In genomic region chr1:14095001-14095400, GRCh38 we compare ENCODE assay signal across 9 cellular contexts.
DNase-seq lines count a peak whose midpoint lies in the region; ATAC-seq, FAIRE-seq and TF ChIP-seq lines count a peak whose summit lies in the region.
"Had no signal": no experiment of that assay in that cellular context is flagged by ENCODE, and none has a peak within 500 bp of the region (broad histone marks: within the 10 kb centered on the region; RNA-seq: fewer than 3 reads in every experiment).

No MANE protein-coding gene starts in this region.

- no peak overlapping the region for H3K18ac ChIP-seq in IMR-90 (ENCODE audit: low read depth, low read length)

- H3K9me3 ChIP-seq in IMR-90 (ENCODE audit: control insufficient read depth, insufficient read depth, low read length) = peaks cover 6% of the 10 kb centered on the region; the same call in 1 of the 2 replicates
- H3K9me3 ChIP-seq in CD4-positive, alpha-beta memory T cell (ENCODE audit: control insufficient read depth in 1 of 2, low read length in 2 of 2) = no peaks in the 10 kb centered on the region

- no peak for TF ChIP-seq POLR2A in IMR-90 (IDR thresholded peaks at IDR 0.05; ENCODE audit: low read depth, low read length)
- TF ChIP-seq POLR2A in GM12892 (IDR thresholded peaks at IDR 0.05; ENCODE audit: low read depth, low read length) = no peak

- no peaks in the 10 kb centered on the region for H4K20me1 ChIP-seq in IMR-90 (ENCODE audit: insufficient read depth, low read length)

- H2BK20ac ChIP-seq in IMR-90 (ENCODE audit: low read depth, low read length) = no peak overlapping the region

- ATAC-seq in IMR-90 (ENCODE audit: low read depth) (peak; percentile 46), sciatic nerve (no peak)

- H3K27ac ChIP-seq in C4-2B (no peak overlapping the region), IMR-90 (ENCODE audit: insufficient read depth, low read length) (no peak overlapping the region)
- no peak overlapping the region for H3K27ac ChIP-seq in CD4-positive, alpha-beta memory T cell (ENCODE audit: low read depth, low read length)
- H3K27ac ChIP-seq: skin epidermis had no signal

- no peak for TF ChIP-seq RAD21 in IMR-90 (IDR thresholded peaks at IDR 0.05; ENCODE audit: low read length)

- H2BK120ac ChIP-seq in IMR-90 (ENCODE audit: low read depth, low read length) = no peak overlapping the region

- no peak overlapping the region for H2BK5ac ChIP-seq in IMR-90 (ENCODE audit: low read depth, low read length, poor library complexity, severe bottlenecking)

- H3K56ac ChIP-seq in IMR-90 (ENCODE audit: extremely low read depth, insufficient read depth, low read length) = no peak overlapping the region

- FAIRE-seq in RCC 7860 (lab: Jason Lieb, UNC) (no peak), GM12892 (lab: Jason Lieb, UNC) (no peak)

- H2BK15ac ChIP-seq in IMR-90 (ENCODE audit: low read depth, low read length) = no peak overlapping the region

- no peak overlapping the region for H4K8ac ChIP-seq in IMR-90 (ENCODE audit: low read depth in 2 of 2, low read length in 2 of 2)

- H2AK9ac ChIP-seq in IMR-90 (replicated peaks; ENCODE audit: low read depth, low read length, poor library complexity) = no peak overlapping the region

- CTCF ChIA-PET in IMR-90 (lab: Yijun Ruan, JAX) = no interaction called here
- CTCF ChIA-PET in CD4-positive, alpha-beta memory T cell (lab: Charles Lee; ENCODE audit: partially characterized antibody) = no interaction called here

- H3K4me3 ChIP-seq in IMR-90 (ENCODE audit: insufficient read depth, low read depth, low read length) = no peak overlapping the region
- H3K4me3 ChIP-seq in kidney epithelial cell (ENCODE audit: low read depth, low read length) = no peak overlapping the region
- H3K4me3 ChIP-seq in CD4-positive, alpha-beta memory T cell (ENCODE audit: low read length in 2 of 2) = no peak overlapping the region
- H3K4me3 ChIP-seq: skin epidermis had no signal

- H3K36me3 Mint-ChIP-seq in CD4-positive, alpha-beta memory T cell = peaks cover 0 to 4% of the 10 kb centered on the region in 2 donors

- WGBS in IMR-90 (ENCODE audit: extremely low coverage in 2 of 2, insufficient read length in 1 of 2), 2 experiments = no CpG with 5 or more reads among the region's 3 CpGs

- no peak overlapping the region for H3K4me3 Mint-ChIP-seq in CD4-positive, alpha-beta memory T cell

- no peak overlapping the region for H2AK5ac ChIP-seq in IMR-90 (ENCODE audit: low read depth, low read length)

- no peak overlapping the region for H4K5ac ChIP-seq in IMR-90 (ENCODE audit: low read depth, low read length)

- no peaks in the 10 kb centered on the region for H3K79me1 ChIP-seq in IMR-90 (ENCODE audit: low read depth in 1 of 2, low read length in 2 of 2)

- H3K36me3 ChIP-seq in IMR-90 (ENCODE audit: control insufficient read depth, insufficient read depth, low read length) (no peaks in the 10 kb centered on the region), kidney epithelial cell (ENCODE audit: control insufficient read depth, insufficient read depth, low read length) (no peaks in the 10 kb centered on the region)
- no peaks in the 10 kb centered on the region for H3K36me3 ChIP-seq in CD4-positive, alpha-beta memory T cell (ENCODE audit: insufficient read depth, low read length)

- no peak overlapping the region for H3K9ac ChIP-seq in IMR-90 (ENCODE audit: low read depth, low read length)

- no peak overlapping the region for H3K23ac ChIP-seq in IMR-90 (ENCODE audit: low read depth, low read length)

- H4K91ac ChIP-seq in IMR-90 (ENCODE audit: insufficient read depth, low read depth, low read length) = no peak overlapping the region

- H3K27me3 ChIP-seq in IMR-90 (ENCODE audit: control insufficient read depth, insufficient read depth, low read length) = no peaks in the 10 kb centered on the region
- no peaks in the 10 kb centered on the region for H3K27me3 ChIP-seq in kidney epithelial cell (ENCODE audit: control insufficient read depth, insufficient read depth, low read length)
- no peaks in the 10 kb centered on the region for H3K27me3 ChIP-seq in CD4-positive, alpha-beta memory T cell (ENCODE audit: insufficient read depth, low read length)

- TF ChIP-seq CTCF in C4-2B (conservative IDR thresholded peaks at IDR 0.05) = peak; percentile 81
- no peak for TF ChIP-seq CTCF in IMR-90 (conservative IDR thresholded peaks at IDR 0.05; ENCODE audit: low read depth, low read length)
- peak; percentile 39 for TF ChIP-seq CTCF in kidney epithelial cell (IDR thresholded peaks at IDR 0.05; ENCODE audit: insufficient read depth, low read length, poor library complexity, severe bottlenecking)

- no peaks in the 10 kb centered on the region for H3K9me1 ChIP-seq in IMR-90 (ENCODE audit: insufficient read depth, low read length)

- dilution Hi-C loops in IMR-90 (cut with HindIII; ENCODE audit: low sequenced_read_pairs, unreplicated experiment) = no loop called here

- H3K27ac Mint-ChIP-seq in CD4-positive, alpha-beta memory T cell = no peak overlapping the region

- H3K4me1 ChIP-seq in IMR-90 (ENCODE audit: control insufficient read depth, insufficient read depth, low read length) = no peaks in the 10 kb centered on the region
- H3K4me1 ChIP-seq in CD4-positive, alpha-beta memory T cell (ENCODE audit: insufficient read depth, low read length) = no peaks in the 10 kb centered on the region

- intact Hi-C loops in IMR-90 (cut with micrococcal nuclease) (loop anchor here (1.0 to 5.0 kb wide), 2 partner anchors 951 to 1207 kb away; no protein-coding TSS in a partner anchor), sciatic nerve (cut with DNase I) (no loop called here)
- intact Hi-C loops in CD4-positive, alpha-beta memory T cell (cut with micrococcal nuclease) = no loop called here

- BruUV-seq in IMR-90 (replicated peaks; lab: Mats Ljungman, UMichigan) = no TSS peak

- DNase-seq in IMR-90 = no peak
- peak; percentile 22 for DNase-seq in RCC 7860 (ENCODE audit: low spot score)
- DNase-seq in kidney epithelial cell (ENCODE audit: low read depth) = no peak
- no peak for DNase-seq in GM12892 (ENCODE audit: insufficient read length)
- no peak for DNase-seq in sciatic nerve (ENCODE audit: low spot score)
- no peak for DNase-seq in HPDE6-E6E7 (ENCODE audit: extremely low spot score)
- DNase-seq in CD4-positive, alpha-beta memory T cell = no peak

- H3K4ac ChIP-seq in IMR-90 (ENCODE audit: low read depth, low read length) = no peak overlapping the region

- POLR2A ChIA-PET in IMR-90 (lab: Charles Lee; ENCODE audit: unreplicated experiment) = no interaction called here
- POLR2A ChIA-PET in CD4-positive, alpha-beta memory T cell (lab: Charles Lee; ENCODE audit: partially characterized antibody) = no interaction called here

- H3K4me2 ChIP-seq in IMR-90 (ENCODE audit: low read depth, low read length) = no peak overlapping the region

- no peak overlapping the region for H3K14ac ChIP-seq in IMR-90 (replicated peaks; ENCODE audit: low read depth, low read length)

- no peak overlapping the region for H2AFZ ChIP-seq in IMR-90 (replicated peaks; ENCODE audit: low read length, poor library complexity)

- peaks cover 10 to 18% of the 10 kb centered on the region in 2 donors for H3K27me3 Mint-ChIP-seq in CD4-positive, alpha-beta memory T cell

- no peaks in the 10 kb centered on the region for H3K4me1 Mint-ChIP-seq in CD4-positive, alpha-beta memory T cell

- peaks cover 5 to 19% (median 11%) of the 10 kb centered on the region in 8 donors for H3K9me3 Mint-ChIP-seq in CD4-positive, alpha-beta memory T cell

- in situ Hi-C loops in IMR-90 (cut with MboI; ENCODE audit: low sequenced_read_pairs) = no loop called here

TF ChIP-seq in IMR-90, 13 proteins besides CTCF, POLR2A, EP300 and RAD21:
- no peak for TF ChIP-seq CEBPB (IDR thresholded peaks at IDR 0.05; ENCODE audit: low read depth, low read length)
- no peak for TF ChIP-seq CHD1 (IDR thresholded peaks at IDR 0.05; ENCODE audit: low read depth, low read length)
- no peak for TF ChIP-seq MXI1 (IDR thresholded peaks at IDR 0.05; ENCODE audit: borderline replicate concordance, low read depth, low read length)
- no peak for TF ChIP-seq MAFK (IDR thresholded peaks at IDR 0.05; ENCODE audit: low read depth, low read length)
- TF ChIP-seq RCOR1 (IDR thresholded peaks at IDR 0.05; ENCODE audit: insufficient replicate concordance, low read length) = no peak
- no peak for TF ChIP-seq RFX5 (IDR thresholded peaks at IDR 0.05; ENCODE audit: low read depth, low read length)
- TF ChIP-seq USF2 (IDR thresholded peaks at IDR 0.05; ENCODE audit: low read depth, low read length) = no peak
- TF ChIP-seq MAZ (IDR thresholded peaks at IDR 0.05; ENCODE audit: borderline replicate concordance, low read depth, low read length) = no peak
- no peak for TF ChIP-seq FOS (IDR thresholded peaks at IDR 0.05; ENCODE audit: low read depth, low read length)
- no peak for TF ChIP-seq NFE2L2 (IDR thresholded peaks at IDR 0.05; ENCODE audit: low read depth, low read length)
- no peak for TF ChIP-seq BHLHE40 (IDR thresholded peaks at IDR 0.05; ENCODE audit: low read depth, low read length)
- no peak for TF ChIP-seq ELK1 (IDR thresholded peaks at IDR 0.05; ENCODE audit: borderline replicate concordance, low read depth, low read length)
- TF ChIP-seq SMC3 (IDR thresholded peaks at IDR 0.05; ENCODE audit: low read depth, low read length) = no peak
TF ChIP-seq in IMR-90: peak in this region for 0.
